ENCODE assay signal across 19 cellular contexts in the genomic region with DNA sequence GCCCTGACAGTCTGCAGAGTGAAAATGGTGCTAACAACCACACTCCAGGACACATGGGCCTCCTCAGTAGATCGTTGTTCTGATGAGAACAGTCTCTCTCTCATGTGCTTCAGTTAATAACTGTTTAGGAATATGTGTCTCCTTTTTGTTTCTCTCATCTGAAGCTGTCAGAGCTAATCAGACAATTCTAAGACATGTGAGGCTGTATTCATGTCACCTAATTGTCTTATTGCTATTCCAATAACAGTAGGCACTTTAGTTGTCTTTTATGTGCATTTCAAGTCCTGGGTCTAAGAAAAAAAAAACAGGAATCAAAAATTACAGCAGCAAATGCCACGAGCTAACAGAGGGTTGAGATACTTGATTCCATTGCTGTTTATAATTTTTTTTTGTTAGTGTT.
A peak's percentile ranks its signal among the peaks of the same experiment; 100 is the strongest.
DNase-seq lines count a peak whose midpoint lies in the region; ATAC-seq and TF ChIP-seq lines count a peak whose summit lies in the region.
"Had no signal": no experiment of that assay in that cellular context is flagged by ENCODE, and none has a peak within 500 bp of the region (broad histone marks: within the 10 kb centered on the region; RNA-seq: fewer than 3 reads in every experiment).

No MANE protein-coding gene starts in this region.

- H3K4me3 ChIP-seq in cardiac muscle cell (no peak overlapping the region), left ventricle myocardium inferior (no peak overlapping the region), neural progenitor cell (no peak overlapping the region)
- H3K4me3 ChIP-seq: A549; BLaER1 treated with 17β-estradiol and CSF1 and Interleukin-3, amounts not matched to agents 10 nM and 100 nM had no signal

- H3K27ac Mint-ChIP-seq in brain = peak overlapping the region in 3 of 5 experiments; percentile 5 to 26 (median 9)
- H3K27ac Mint-ChIP-seq in neural progenitor cell = no peak overlapping the region
- H3K27ac Mint-ChIP-seq: B cell; CD4-positive, alpha-beta T cell; CD8-positive, alpha-beta T cell had no signal

- H3K4me2 ChIP-seq in neural progenitor cell = no peak overlapping the region
- H3K4me2 ChIP-seq: A549; BLaER1 treated with 17β-estradiol and CSF1 and Interleukin-3, amounts not matched to agents 10 nM and 100 nM had no signal

- H3K27me3 Mint-ChIP-seq in brain (peaks cover 4% of the 10 kb centered on the region), neural progenitor cell (ENCODE audit: insufficient read depth, low read depth) (peaks cover 3% of the 10 kb centered on the region)
- H3K27me3 Mint-ChIP-seq: B cell had no signal

- TF ChIP-seq CTCF in cardiac muscle cell (IDR thresholded peaks at IDR 0.05; ENCODE audit: low read depth, low read length) = no peak
- TF ChIP-seq CTCF in left ventricle myocardium inferior (IDR thresholded peaks at IDR 0.05; ENCODE audit: borderline replicate concordance) = no peak
- no peak for TF ChIP-seq CTCF in brain (conservative IDR thresholded peaks at IDR 0.05)
- no peak for TF ChIP-seq CTCF in neural progenitor cell (IDR thresholded peaks at IDR 0.05)

- H3K9me3 ChIP-seq in cardiac muscle cell (ENCODE audit: low read depth) (no peaks in the 10 kb centered on the region), left ventricle myocardium inferior (replicated peaks) (no peaks in the 10 kb centered on the region), neural progenitor cell (ENCODE audit: low read depth) (no peaks in the 10 kb centered on the region)
- H3K9me3 ChIP-seq: A549; BLaER1 treated with 17β-estradiol and CSF1 and Interleukin-3, amounts not matched to agents 10 nM and 100 nM; Caco-2 had no signal

- H3F3A ChIP-seq in neural progenitor cell (ENCODE audit: low read depth) = no peaks in the 10 kb centered on the region

- H3K9ac ChIP-seq in neural progenitor cell = no peak overlapping the region
- H3K9ac ChIP-seq: BLaER1 treated with 17β-estradiol and CSF1 and Interleukin-3, amounts not matched to agents 10 nM and 100 nM had no signal

- H3K4me1 ChIP-seq in cardiac muscle cell (ENCODE audit: low read depth) (peaks cover 8% of the 10 kb centered on the region), left ventricle myocardium inferior (no peaks in the 10 kb centered on the region), neural progenitor cell (no peaks in the 10 kb centered on the region)
- H3K4me1 ChIP-seq: A549; BLaER1 treated with 17β-estradiol and CSF1 and Interleukin-3, amounts not matched to agents 10 nM and 100 nM; Caco-2 had no signal

- no peaks in the 10 kb centered on the region for H3K36me3 ChIP-seq in cardiac muscle cell
- no peaks in the 10 kb centered on the region for H3K36me3 ChIP-seq in left ventricle myocardium inferior
- H3K36me3 ChIP-seq in neural progenitor cell = no peaks in the 10 kb centered on the region
- H3K36me3 ChIP-seq: BLaER1 treated with 17β-estradiol and CSF1 and Interleukin-3, amounts not matched to agents 10 nM and 100 nM had no signal

- H3K4me3 Mint-ChIP-seq in brain (no peak overlapping the region), neural progenitor cell (no peak overlapping the region)
- H3K4me3 Mint-ChIP-seq: B cell; CD4-positive, alpha-beta T cell; CD8-positive, alpha-beta T cell had no signal

- no peak for ATAC-seq in left lobe of liver
- ATAC-seq: A549; CD8-positive, alpha-beta T cell had no signal

- no peaks in the 10 kb centered on the region for H4K20me1 ChIP-seq in neural progenitor cell (ENCODE audit: low read depth)
- H4K20me1 ChIP-seq: BLaER1 treated with 17β-estradiol and CSF1 and Interleukin-3, amounts not matched to agents 10 nM and 100 nM had no signal

- H3K27ac ChIP-seq in cardiac muscle cell (peak overlapping the region; percentile 6), left ventricle myocardium inferior (replicated peaks) (no peak overlapping the region), neural progenitor cell (no peak overlapping the region)
- H3K27ac ChIP-seq: 22Rv1; A549; BLaER1 treated with 17β-estradiol and CSF1 and Interleukin-3, amounts not matched to agents 10 nM and 100 nM; C4-2B had no signal

- no peaks in the 10 kb centered on the region for H3K79me2 ChIP-seq in neural progenitor cell (ENCODE audit: low read depth)

- peaks cover 0 to 4% (median 0%) of the 10 kb centered on the region in 5 experiments for H3K9me3 Mint-ChIP-seq in brain
- H3K9me3 Mint-ChIP-seq in neural progenitor cell = no peaks in the 10 kb centered on the region
- H3K9me3 Mint-ChIP-seq: CD8-positive, alpha-beta T cell had no signal

- H3K36me3 Mint-ChIP-seq in brain = no peaks in the 10 kb centered on the region
- H3K36me3 Mint-ChIP-seq in neural progenitor cell = no peaks in the 10 kb centered on the region
- H3K36me3 Mint-ChIP-seq: CD8-positive, alpha-beta T cell had no signal

- DNase-seq in cardiac muscle cell (ENCODE audit: low read depth in 1 of 2, low spot score in 1 of 2) = no peak
- no peak for DNase-seq in left ventricle myocardium inferior
- DNase-seq in neural progenitor cell (ENCODE audit: low spot score) = no peak
- DNase-seq in NCI-H1048 (lab: John Stamatoyannopoulos, UW) = no peak
- no peak for DNase-seq in left lobe of liver (ENCODE audit: low spot score)
- DNase-seq in NCI-H187 treated with DMSO at 0.1 percent for 48 hours (lab: John Stamatoyannopoulos, UW) = no peak
- DNase-seq: AML-193; Caco-2; Calu3; CD4-positive, alpha-beta T cell; CD8-positive, alpha-beta T cell; DMS79 treated with DMSO at 0.1 percent for 48 hours; GF-D8 had no signal

- H2AFZ ChIP-seq in neural progenitor cell (replicated peaks) = peak overlapping the region; percentile 42

- H3K4me1 Mint-ChIP-seq in brain = peaks cover 26% of the 10 kb centered on the region
- peaks cover 7% of the 10 kb centered on the region for H3K4me1 Mint-ChIP-seq in neural progenitor cell
- H3K4me1 Mint-ChIP-seq: B cell had no signal

- intact Hi-C loops in left ventricle myocardium inferior (cut with micrococcal nuclease) = no loop called here

- no peaks in the 10 kb centered on the region for H3K27me3 ChIP-seq in cardiac muscle cell
- no peaks in the 10 kb centered on the region for H3K27me3 ChIP-seq in left ventricle myocardium inferior (ENCODE audit: low read depth)
- no peaks in the 10 kb centered on the region for H3K27me3 ChIP-seq in neural progenitor cell
- H3K27me3 ChIP-seq: BLaER1 treated with 17β-estradiol and CSF1 and Interleukin-3, amounts not matched to agents 10 nM and 100 nM had no signal
